In the genomic region with DNA sequence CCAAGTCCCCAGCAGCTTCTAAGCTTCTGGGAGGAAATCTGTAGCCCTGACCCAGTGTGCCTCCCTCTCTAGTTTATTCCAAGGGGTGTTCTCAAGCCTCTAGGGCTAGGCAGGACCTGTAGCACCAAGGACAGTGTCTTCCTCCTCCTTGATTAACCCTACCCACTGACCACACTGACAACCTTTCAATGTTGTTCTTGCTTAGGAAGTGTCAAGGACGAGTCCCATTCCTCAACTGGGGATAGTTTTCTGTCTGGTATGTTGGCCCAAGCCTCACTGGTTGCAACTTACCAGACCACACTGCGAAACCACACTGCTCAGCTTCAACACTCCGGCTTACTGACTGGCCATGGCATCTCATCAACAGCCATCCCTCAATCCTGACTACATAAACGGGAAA, we compare ENCODE assay signal across 15 cellular contexts.
DNase-seq lines count a peak whose midpoint lies in the region; ATAC-seq lines count a peak whose summit lies in the region.
"Had no signal": no experiment of that assay in that cellular context is flagged by ENCODE, and none has a peak within 500 bp of the region (broad histone marks: within the 10 kb centered on the region; RNA-seq: fewer than 3 reads in every experiment).

No MANE protein-coding gene starts in this region.

- no peak for ATAC-seq in activated naive CD4-positive, alpha-beta T cell treated with anti-CD3 and anti-CD28 coated beads, Interleukin-2, amount 50 U/mL, for 72 hours
- no peak for ATAC-seq in HG03354 (IDR thresholded peaks at IDR 0.05; ENCODE audit: poor library complexity, severe bottlenecking, unreplicated experiment)

- H3K27ac Mint-ChIP-seq in activated naive CD4-positive, alpha-beta T cell treated with anti-CD3 and anti-CD28 coated beads, Interleukin-2, amount 50 U/mL, for 72 hours, result peak overlapping the region; percentile 29 to 66

- peaks cover 6 to 40% of the 10 kb centered on the region in 2 donors for H3K36me3 Mint-ChIP-seq in activated naive CD4-positive, alpha-beta T cell treated with anti-CD3 and anti-CD28 coated beads, Interleukin-2, amount 50 U/mL, for 72 hours

- no peak for DNase-seq in activated naive CD4-positive, alpha-beta T cell treated with anti-CD3 and anti-CD28 coated beads, Interleukin-2, amount 50 U/mL, for 72 hours (ENCODE audit: low spot score in 2 of 2)
- no peak for DNase-seq in activated naive CD4-positive, alpha-beta T cell treated with Interleukin-2 at 50 U/mL for 16 hours
- peak; percentile 89 for DNase-seq in amniotic epithelial cell (ENCODE audit: low read depth)
- DNase-seq in myocyte (ENCODE audit: low read depth), result peak; percentile 66
- no peak for DNase-seq in NOMO-1 treated with dmso at 0.1 percent for 144 hours (lab: John Stamatoyannopoulos, UW; ENCODE audit: unreplicated experiment)
- no peak for DNase-seq in SW 1271 (lab: John Stamatoyannopoulos, UW)
- DNase-seq in hypothalamus (lab: John Stamatoyannopoulos, UW), result no peak
- DNase-seq: activated gamma-delta T cell treated with Interleukin-2 at 50 U/mL for 16 hours, left ventricle myocardium inferior, MV-4-11, NCI-H345, PC-9, T-helper 1 cell, testis had no signal

- H3K9me3 Mint-ChIP-seq in activated naive CD4-positive, alpha-beta T cell treated with anti-CD3 and anti-CD28 coated beads, Interleukin-2, amount 50 U/mL, for 72 hours, result no peaks in the 10 kb centered on the region

Comparison
In these comparisons a context has a peak if more than half of its experiments do, and no peak if none do; other contexts are left out.
1. DNase-seq: peak in amniotic epithelial cell (single experiment) and myocyte (single experiment); none in activated naive CD4-positive, alpha-beta T cell treated with anti-CD3 and anti-CD28 coated beads, Interleukin-2, amount 50 U/mL, for 72 hours (0 of 2), activated naive CD4-positive, alpha-beta T cell treated with Interleukin-2 at 50 U/mL for 16 hours (single experiment), NOMO-1 treated with dmso at 0.1 percent for 144 hours (single experiment), SW 1271 (0 of 2) and hypothalamus (0 of 51).